ENCODE assay signal across 17 cellular contexts in the genomic region with DNA sequence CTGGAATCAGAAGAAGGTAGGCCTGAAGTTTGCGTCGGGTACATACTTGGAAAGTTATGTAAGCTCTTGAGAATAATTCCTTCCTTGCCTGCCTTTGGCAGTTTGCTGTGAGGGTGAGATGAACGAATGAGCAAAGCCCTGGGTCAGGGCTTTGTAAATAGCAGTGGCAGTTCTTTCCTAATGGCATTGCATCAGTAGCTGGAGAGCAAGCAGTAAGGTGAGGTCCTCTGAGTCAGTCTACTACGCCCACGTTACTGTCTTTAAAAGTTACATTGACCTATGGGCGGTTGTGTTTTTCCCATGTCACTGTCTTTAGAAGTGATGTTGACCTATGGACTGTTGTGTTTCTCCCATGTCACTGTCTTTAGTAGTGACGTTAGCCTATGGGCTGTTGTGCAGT.
DNase-seq lines count a peak whose midpoint lies in the region; TF ChIP-seq lines count a peak whose summit lies in the region.
"Had no signal": no experiment of that assay in that cellular context is flagged by ENCODE, and none has a peak within 500 bp of the region (broad histone marks: within the 10 kb centered on the region; RNA-seq: fewer than 3 reads in every experiment).

No MANE protein-coding gene starts in this region.

- DNase-seq in H4 (ENCODE audit: low spot score) (peak; percentile 48), adipocyte (ENCODE audit: low read depth) (peak; percentile 10), foreskin fibroblast (peak; percentile 29 to 53), renal cortical epithelial cell (ENCODE audit: low read depth) (peak; percentile 65), COLO829 (ENCODE audit: low spot score) (no peak), NCI-H2029 (lab: John Stamatoyannopoulos, UW) (no peak), NOMO-1 treated with DMSO at 0.1 percent for 48 hours (lab: John Stamatoyannopoulos, UW; ENCODE audit: unreplicated experiment) (no peak), 8988T (no peak)
- DNase-seq: activated CD8-positive, alpha-beta T cell treated with anti-CD3 and anti-CD28 coated beads for 36 hours; activated naive CD8-positive, alpha-beta T cell treated with anti-CD3 and anti-CD28 coated beads, Interleukin-2, amount 10 ng/mL, durations not matched to agents 7 days and 5 days; activated T-cell treated with anti-CD3 and anti-CD28 coated beads, Interleukin-2, amount 50 U/mL, for 72 hours; BE2C; left cardiac atrium; naive B cell; NCI-H187; NCI-H526; stomach had no signal

- TF ChIP-seq CTCF in foreskin fibroblast (IDR thresholded peaks at IDR 0.05; ENCODE audit: low read depth, low read length), result no peak

- no peaks in the 10 kb centered on the region for H3K9me3 ChIP-seq in adipocyte (ENCODE audit: control insufficient read depth, low read length)
- H3K9me3 ChIP-seq: BE2C, stomach had no signal

- no peaks in the 10 kb centered on the region for H3K36me3 ChIP-seq in adipocyte (ENCODE audit: control insufficient read depth, insufficient read depth, low read length, severe bottlenecking)
- H3K36me3 ChIP-seq: BE2C, stomach had no signal

- no peaks in the 10 kb centered on the region for H3K27me3 ChIP-seq in adipocyte (replicated peaks; ENCODE audit: control insufficient read depth, insufficient read depth, low read length)
- H3K27me3 ChIP-seq: BE2C, stomach had no signal

- H3K9ac ChIP-seq in adipocyte (ENCODE audit: low read length), result no peak overlapping the region

- H3K4me1 ChIP-seq in adipocyte (ENCODE audit: control insufficient read depth, insufficient read depth, low read length), result peaks cover 20% of the 10 kb centered on the region
- H3K4me1 ChIP-seq: BE2C had no signal

- H3K4me3 ChIP-seq in adipocyte (ENCODE audit: low read length) (peak overlapping the region; percentile 15), foreskin fibroblast (ENCODE audit: low read depth in 1 of 2, low read length in 2 of 2) (no peak overlapping the region)
- H3K4me3 ChIP-seq: stomach had no signal

Comparison
In these comparisons a context has a peak if more than half of its experiments do, and no peak if none do; other contexts are left out.
1. DNase-seq: peak in H4 (single experiment), adipocyte (single experiment), foreskin fibroblast (2 of 2) and renal cortical epithelial cell (single experiment); none in COLO829 (single experiment), NCI-H2029 (single experiment), NOMO-1 treated with DMSO at 0.1 percent for 48 hours (single experiment) and 8988T (single experiment).